ENCODE assay signal across 19 cellular contexts in the genomic region with DNA sequence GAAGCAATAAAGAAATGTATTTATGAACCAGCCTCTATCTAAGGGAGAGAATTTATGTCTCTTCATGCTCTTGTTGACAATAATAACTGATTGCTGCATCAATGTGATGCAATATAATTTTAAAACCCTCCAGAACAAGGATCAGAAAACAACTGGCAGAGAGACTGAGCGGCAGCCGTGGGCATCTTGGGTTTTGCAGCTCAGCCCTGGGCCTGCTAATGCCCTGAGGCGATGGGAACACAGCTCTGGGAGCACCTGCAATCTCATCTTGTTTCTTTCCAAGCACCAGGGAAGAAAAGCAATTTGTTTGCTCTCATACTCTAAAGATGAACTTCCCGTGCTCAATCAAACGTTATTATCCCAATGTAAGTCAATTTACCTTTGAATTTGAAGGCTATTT.
DNase-seq lines count a peak whose midpoint lies in the region; TF ChIP-seq lines count a peak whose summit lies in the region.
"Had no signal": no experiment of that assay in that cellular context is flagged by ENCODE, and none has a peak within 500 bp of the region (broad histone marks: within the 10 kb centered on the region; RNA-seq: fewer than 3 reads in every experiment).

No MANE protein-coding gene starts in this region.

- H3K9ac ChIP-seq in NT2/D1 (ENCODE audit: insufficient read length, low read depth) (peak overlapping the region; percentile 36), neural progenitor cell (no peak overlapping the region)

- H3K9me3 ChIP-seq in NT2/D1 (ENCODE audit: insufficient read depth, low read length) (peaks cover 6% of the 10 kb centered on the region; the same call in 1 of the 2 replicates), neural progenitor cell (ENCODE audit: low read depth) (no peaks in the 10 kb centered on the region), WERI-Rb-1 (ENCODE audit: severe bottlenecking) (no peaks in the 10 kb centered on the region)
- H3K9me3 ChIP-seq: MG63 had no signal

- no peaks in the 10 kb centered on the region for H3K79me2 ChIP-seq in neural progenitor cell (ENCODE audit: low read depth)

- H3K4me1 Mint-ChIP-seq in neural progenitor cell, result peaks cover 70% of the 10 kb centered on the region
- H3K4me1 Mint-ChIP-seq: B cell had no signal

- H3K27me3 ChIP-seq in H7 (ENCODE audit: control insufficient read depth, insufficient read depth, low read length) (no peaks in the 10 kb centered on the region), NT2/D1 (ENCODE audit: insufficient read depth, insufficient read length) (no peaks in the 10 kb centered on the region), neural progenitor cell (peaks cover 36% of the 10 kb centered on the region), WERI-Rb-1 (ENCODE audit: insufficient read depth, low read depth, severe bottlenecking) (no peaks in the 10 kb centered on the region)
- H3K27me3 ChIP-seq: MG63 had no signal

- H3K4me1 ChIP-seq in NT2/D1 (ENCODE audit: insufficient read depth, insufficient read length), result peaks cover 15% of the 10 kb centered on the region
- H3K4me1 ChIP-seq in neural progenitor cell, result peaks cover 51% of the 10 kb centered on the region

- H3K36me3 Mint-ChIP-seq in neural progenitor cell, result peaks cover 3% of the 10 kb centered on the region

- no peaks in the 10 kb centered on the region for H3K9me3 Mint-ChIP-seq in neural progenitor cell
- H3K9me3 Mint-ChIP-seq: CD4-positive, alpha-beta T cell; HFFc6 had no signal

- H3K27me3 Mint-ChIP-seq in neural progenitor cell (ENCODE audit: insufficient read depth, low read depth), result peaks cover 18% of the 10 kb centered on the region

- TF ChIP-seq CTCF in neural progenitor cell (IDR thresholded peaks at IDR 0.05) (no peak), WERI-Rb-1 (IDR thresholded peaks at IDR 0.05; ENCODE audit: low read depth, low read length) (no peak)

- peak overlapping the region; percentile 48 for H3K27ac ChIP-seq in neural progenitor cell
- H3K27ac ChIP-seq in WERI-Rb-1, result no peak overlapping the region
- H3K27ac ChIP-seq: HL-60, PC-9 had no signal

- H3K27ac Mint-ChIP-seq in neural progenitor cell, result peak overlapping the region; percentile 48
- H3K27ac Mint-ChIP-seq: B cell; CD4-positive, alpha-beta T cell; HFFc6 had no signal

- DNase-seq in H7, result peak; percentile 29
- peak in 2 of 3 experiments; percentile 68 to 80 for DNase-seq in NCI-H1417 (lab: John Stamatoyannopoulos, UW)
- no peak for DNase-seq in NT2/D1 (ENCODE audit: low read depth, low spot score)
- no peak for DNase-seq in neural progenitor cell (ENCODE audit: low spot score)
- no peak for DNase-seq in WERI-Rb-1
- DNase-seq in COR-L47 (lab: John Stamatoyannopoulos, UW), result no peak
- DNase-seq in T-helper 2 cell, result no peak
- DNase-seq: CD4-positive, alpha-beta T cell; GF-D8; GOT3; HFFc6; KG1; MG63; NCI-H2171; NCI-H510A; NK-92 treated with Interleukin-12 subunit alpha and Interleukin-12 subunit beta, amount 100 ng/mL, for 24 hours; PC-9 had no signal

- H2AFZ ChIP-seq in neural progenitor cell (replicated peaks), result no peak overlapping the region
- H2AFZ ChIP-seq: PC-9 had no signal

- H3K4me3 ChIP-seq in H7 (ENCODE audit: insufficient read depth, low read depth, low read length), result no peak overlapping the region
- H3K4me3 ChIP-seq in NT2/D1 (ENCODE audit: insufficient read length, low read depth), result no peak overlapping the region
- H3K4me3 ChIP-seq in neural progenitor cell, result peak overlapping the region; percentile 8
- no peak overlapping the region for H3K4me3 ChIP-seq in WERI-Rb-1 (ENCODE audit: low read depth, low read length)
- H3K4me3 ChIP-seq: MG63, PC-9 had no signal

- H3K4me3 Mint-ChIP-seq in neural progenitor cell, result peak overlapping the region; percentile 27
- H3K4me3 Mint-ChIP-seq: B cell; CD4-positive, alpha-beta T cell; HFFc6 had no signal

- no peaks in the 10 kb centered on the region for H4K20me1 ChIP-seq in neural progenitor cell (ENCODE audit: low read depth)

- H3F3A ChIP-seq in neural progenitor cell (ENCODE audit: low read depth), result peaks cover 39% of the 10 kb centered on the region

- H3K36me3 ChIP-seq in H7 (replicated peaks; ENCODE audit: control insufficient read depth, insufficient read depth, low read length) (no peaks in the 10 kb centered on the region), NT2/D1 (ENCODE audit: insufficient read depth, insufficient read length, low read length) (no peaks in the 10 kb centered on the region), neural progenitor cell (no peaks in the 10 kb centered on the region), WERI-Rb-1 (no peaks in the 10 kb centered on the region)
- H3K36me3 ChIP-seq: MG63 had no signal

- H3K4me2 ChIP-seq in neural progenitor cell, result peak overlapping the region; percentile 52
- H3K4me2 ChIP-seq: PC-9 had no signal

Comparison
In these comparisons a context has a peak if more than half of its experiments do, and no peak if none do; other contexts are left out.
1. DNase-seq: peak in H7 (single experiment) and NCI-H1417 (2 of 3); none in NT2/D1 (single experiment), neural progenitor cell (single experiment), WERI-Rb-1 (single experiment), COR-L47 (single experiment) and T-helper 2 cell (0 of 5).